Comparison of ENCODE assay signal across 22 cellular contexts in genomic region chr3:164450276-164450905, GRCh38.
DNase-seq lines count a peak whose midpoint lies in the region; ATAC-seq and TF ChIP-seq lines count a peak whose summit lies in the region.
"Had no signal": no experiment of that assay in that cellular context is flagged by ENCODE, and none has a peak within 500 bp of the region (broad histone marks: within the 10 kb centered on the region; RNA-seq: fewer than 3 reads in every experiment).

No MANE protein-coding gene starts in this region.

- ATAC-seq in GM23338 (no peak), GM19324 (IDR thresholded peaks at IDR 0.05; ENCODE audit: low FRiP score, unreplicated experiment) (no peak)
- ATAC-seq: CD8-positive, alpha-beta T cell; stimulated activated effector memory CD8-positive, alpha-beta T cell treated with anti-CD3 and anti-CD28 coated beads, Interleukin-12 subunit alpha, Interleukin-12 subunit beta, amount 100 ng/mL, for 72 hours; T-cell had no signal

- DNase-seq in GM23338 (ENCODE audit: low spot score) (no peak), cardiac fibroblast (ENCODE audit: low read depth in 2 of 2) (peak; percentile 10 to 79), right atrium auricular region (ENCODE audit: low spot score) (no peak), tibial artery (no peak), NCI-H82 (lab: John Stamatoyannopoulos, UW) (no peak), neuronal stem cell (ENCODE audit: low spot score) (no peak), iPS-NIHi11 (ENCODE audit: low spot score) (no peak)
- DNase-seq: activated CD4-positive, alpha-beta T cell treated with anti-CD3 and anti-CD28 coated beads, Interleukin-2, amount 50 U/mL, for 4 hours; activated naive CD4-positive, alpha-beta T cell; CD8-positive, alpha-beta T cell; DMS79 treated with DMSO at 0.1 percent for 48 hours; H7; MV-4-11; NCI-H2029; NCI-H510A treated with DMSO at 0.1 percent for 48 hours; T-cell; upper lobe of left lung had no signal

- peak overlapping the region; percentile 98 for H2AFZ ChIP-seq in GM23338
- H2AFZ ChIP-seq in neuronal stem cell (ENCODE audit: low read length), result no peak overlapping the region

- no peaks in the 10 kb centered on the region for H3K79me1 ChIP-seq in neuronal stem cell (ENCODE audit: low read depth, low read length)

- intact Hi-C loops in tibial artery (cut with DNase I; ENCODE audit: low total_unique reads), result no loop called here

- H3K9me2 ChIP-seq in GM23338 (ENCODE audit: insufficient read depth), result peaks cover 4% of the 10 kb centered on the region

- H4K8ac ChIP-seq in neuronal stem cell (ENCODE audit: low read depth, low read length), result no peak overlapping the region

- no peak overlapping the region for H2BK5ac ChIP-seq in neuronal stem cell (ENCODE audit: low read length)

- H3K36me3 ChIP-seq in GM23338 (ENCODE audit: insufficient read depth) (no peaks in the 10 kb centered on the region; the same call in 1 of the 2 replicates), right atrium auricular region (no peaks in the 10 kb centered on the region), tibial artery (no peaks in the 10 kb centered on the region), neuronal stem cell (replicated peaks in 1 of 2; ENCODE audit: control insufficient read depth in 2 of 2, insufficient read depth in 2 of 2, low read length in 2 of 2) (no peaks in the 10 kb centered on the region)
- H3K36me3 ChIP-seq: upper lobe of left lung had no signal

- TF ChIP-seq CTCF in GM23338 (conservative IDR thresholded peaks at IDR 0.05; ENCODE audit: low read depth in 2 of 2), result no peak
- TF ChIP-seq CTCF in cardiac fibroblast (IDR thresholded peaks at IDR 0.05; ENCODE audit: low read depth, low read length), result no peak
- no peak for TF ChIP-seq CTCF in right atrium auricular region (IDR thresholded peaks at IDR 0.05)
- no peak for TF ChIP-seq CTCF in tibial artery (IDR thresholded peaks at IDR 0.05)

- H3K4me3 ChIP-seq in GM23338, result no peak overlapping the region
- H3K4me3 ChIP-seq in cardiac fibroblast (replicated peaks in 1 of 2; ENCODE audit: low read depth in 2 of 2, low read length in 2 of 2), result peak overlapping the region in 1 of 2 donors; percentile 19
- no peak overlapping the region for H3K4me3 ChIP-seq in right atrium auricular region
- no peak overlapping the region for H3K4me3 ChIP-seq in tibial artery
- no peak overlapping the region for H3K4me3 ChIP-seq in neuronal stem cell (ENCODE audit: low read length in 2 of 2)
- H3K4me3 ChIP-seq: upper lobe of left lung had no signal

- no peak overlapping the region for H3K27ac Mint-ChIP-seq in GM23338
- H3K27ac Mint-ChIP-seq: CD8-positive, alpha-beta T cell; dendritic cell treated with granulocyte-macrophage colony-stimulating factor and Interleukin-4, amounts not matched to agents 40 ng/mL and 50 ng/mL, for 4 days; mesothelial cell of epicardium; stimulated activated effector memory CD8-positive, alpha-beta T cell treated with anti-CD3 and anti-CD28 coated beads, Interleukin-12 subunit alpha, Interleukin-12 subunit beta, amount 100 ng/mL, for 72 hours; T-cell had no signal

- no peak overlapping the region for H4K91ac ChIP-seq in neuronal stem cell (ENCODE audit: low read depth, low read length, poor library complexity)

- H3K4ac ChIP-seq in neuronal stem cell (ENCODE audit: low read length), result no peak overlapping the region

- H3K4me3 Mint-ChIP-seq in GM23338, result no peak overlapping the region
- H3K4me3 Mint-ChIP-seq: CD8-positive, alpha-beta T cell; dendritic cell treated with granulocyte-macrophage colony-stimulating factor and Interleukin-4, amounts not matched to agents 40 ng/mL and 50 ng/mL, for 4 days; mesothelial cell of epicardium; neural crest cell; stimulated activated effector memory CD8-positive, alpha-beta T cell treated with anti-CD3 and anti-CD28 coated beads, Interleukin-12 subunit alpha, Interleukin-12 subunit beta, amount 100 ng/mL, for 72 hours; T-cell had no signal

- H3K79me2 ChIP-seq in GM23338 (replicated peaks; ENCODE audit: insufficient read depth), result no peaks in the 10 kb centered on the region

- H3K4me1 ChIP-seq in GM23338 (ENCODE audit: insufficient read depth) (peaks cover 6% of the 10 kb centered on the region; the same call in 1 of the 2 replicates), right atrium auricular region (no peaks in the 10 kb centered on the region), tibial artery (no peaks in the 10 kb centered on the region), neuronal stem cell (ENCODE audit: control insufficient read depth in 2 of 2, insufficient read depth in 1 of 2, low read depth in 1 of 2, low read length in 2 of 2) (no peaks in the 10 kb centered on the region)
- H3K4me1 ChIP-seq: upper lobe of left lung had no signal

- no peak overlapping the region for H2BK12ac ChIP-seq in neuronal stem cell (ENCODE audit: low read length)

- no peak overlapping the region for H2AK5ac ChIP-seq in neuronal stem cell (ENCODE audit: low read depth, low read length)

- H2BK15ac ChIP-seq in neuronal stem cell (ENCODE audit: low read length), result no peak overlapping the region

- H3K27me3 ChIP-seq in GM23338 (ENCODE audit: insufficient read depth), result no peaks in the 10 kb centered on the region
- no peaks in the 10 kb centered on the region for H3K27me3 ChIP-seq in right atrium auricular region
- H3K27me3 ChIP-seq in tibial artery, result no peaks in the 10 kb centered on the region
- no peaks in the 10 kb centered on the region for H3K27me3 ChIP-seq in neuronal stem cell (ENCODE audit: control insufficient read depth in 3 of 3, insufficient read depth in 3 of 3, low read depth in 1 of 3, low read length in 3 of 3)
- H3K27me3 ChIP-seq: upper lobe of left lung had no signal

- no peak overlapping the region for H3K9ac ChIP-seq in neuronal stem cell (ENCODE audit: low read depth, low read length, poor library complexity)

- peaks cover 6% of the 10 kb centered on the region; the same call in 2 of the 3 replicates for H3K4me1 Mint-ChIP-seq in GM23338
- H3K4me1 Mint-ChIP-seq: mesothelial cell of epicardium; neural crest cell; stimulated activated effector memory CD8-positive, alpha-beta T cell treated with anti-CD3 and anti-CD28 coated beads, Interleukin-12 subunit alpha, Interleukin-12 subunit beta, amount 100 ng/mL, for 72 hours; T-cell had no signal

- no peak overlapping the region for H3K18ac ChIP-seq in neuronal stem cell (ENCODE audit: low read length)

- peaks cover 10% of the 10 kb centered on the region; the same call in 1 of the 3 replicates for H3K36me3 Mint-ChIP-seq in GM23338 (ENCODE audit: low read depth)
- H3K36me3 Mint-ChIP-seq: CD8-positive, alpha-beta T cell; stimulated activated effector memory CD8-positive, alpha-beta T cell treated with anti-CD3 and anti-CD28 coated beads, Interleukin-12 subunit alpha, Interleukin-12 subunit beta, amount 100 ng/mL, for 72 hours; T-cell had no signal

- no peak overlapping the region for H3K23ac ChIP-seq in neuronal stem cell (ENCODE audit: low read depth, low read length, poor library complexity)

- no peaks in the 10 kb centered on the region for H3F3A ChIP-seq in GM23338 (replicated peaks; ENCODE audit: low read depth)

- WGBS in neuronal stem cell (ENCODE audit: extremely low coverage in 2 of 2, insufficient read length in 2 of 2, insufficient replicate concordance in 1 of 2), 2 donors, result no CpG with 5 or more reads among the region's 4 CpGs

- H3K4me2 ChIP-seq in GM23338 (no peak overlapping the region), neuronal stem cell (ENCODE audit: insufficient read depth, low read length, poor library complexity, severe bottlenecking) (no peak overlapping the region)

- H3K27ac ChIP-seq in GM23338 (ENCODE audit: low read depth) (no peak overlapping the region), right atrium auricular region (peak overlapping the region; percentile 60 to 76), tibial artery (peak overlapping the region; percentile 42 to 54), neuronal stem cell (replicated peaks; ENCODE audit: low read length) (no peak overlapping the region)
- H3K27ac ChIP-seq: upper lobe of left lung had no signal

- no peak overlapping the region for H3K14ac ChIP-seq in neuronal stem cell (ENCODE audit: low read length)

- peaks cover 3% of the 10 kb centered on the region for H3K27me3 Mint-ChIP-seq in GM23338 (ENCODE audit: insufficient read depth, low read depth, poor library complexity)
- H3K27me3 Mint-ChIP-seq: dendritic cell treated with granulocyte-macrophage colony-stimulating factor and Interleukin-4, amounts not matched to agents 40 ng/mL and 50 ng/mL, for 4 days; T-cell had no signal

- H3K9me3 ChIP-seq in right atrium auricular region (no peaks in the 10 kb centered on the region), tibial artery (no peaks in the 10 kb centered on the region), neuronal stem cell (replicated peaks in 1 of 2; ENCODE audit: control insufficient read depth in 2 of 2, insufficient read depth in 1 of 2, low read depth in 1 of 2, low read length in 2 of 2) (peaks cover 0 to 6% of the 10 kb centered on the region in 2 donors)

- peaks cover 17% of the 10 kb centered on the region for H3K9me3 Mint-ChIP-seq in GM23338

- H2BK120ac ChIP-seq in neuronal stem cell (ENCODE audit: low read depth, low read length), result no peak overlapping the region

- no peaks in the 10 kb centered on the region for H4K20me1 ChIP-seq in GM23338 (replicated peaks; ENCODE audit: insufficient read depth)

TF ChIP-seq in GM23338, 12 proteins besides CTCF, POLR2A, EP300 and RAD21 (continues in another document):
- TF ChIP-seq JUNB (IDR thresholded peaks at IDR 0.05; ENCODE audit: unreplicated experiment) (no peak), ZNF331 (CRISPR knock-in tag; IDR thresholded peaks at IDR 0.05; ENCODE audit: low read depth) (no peak), STAT1 (IDR thresholded peaks at IDR 0.05; ENCODE audit: unreplicated experiment) (no peak)

Comparison
In these comparisons a context has a peak if more than half of its experiments do, and no peak if none do; other contexts are left out.
1. DNase-seq: peak in cardiac fibroblast (2 of 2); none in GM23338 (single experiment), right atrium auricular region (single experiment), tibial artery (0 of 2), NCI-H82 (single experiment), neuronal stem cell (single experiment) and iPS-NIHi11 (single experiment).
2. H3K27ac ChIP-seq: peak in right atrium auricular region (2 of 2) and tibial artery (2 of 2); none in GM23338 (single experiment) and neuronal stem cell (single experiment).